ENCODE assay signal across 34 cellular contexts in the genomic region with DNA sequence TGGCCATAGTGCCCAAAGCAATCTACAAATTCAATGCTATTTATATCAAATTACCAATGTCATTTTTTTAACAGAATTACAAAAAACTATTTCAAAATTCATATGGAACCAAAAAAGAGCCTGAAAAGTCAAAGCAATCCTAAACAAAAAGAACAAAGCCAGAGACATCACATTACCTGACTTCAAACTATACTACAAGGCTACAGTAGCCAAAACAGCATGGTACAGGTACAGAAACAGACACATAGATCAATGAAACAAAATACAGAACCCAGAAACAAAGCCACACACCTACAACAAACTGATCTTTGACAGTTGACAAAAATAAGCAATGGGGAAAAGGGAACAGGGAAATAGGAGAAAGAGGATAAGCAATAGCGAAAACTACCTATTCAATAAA.
"Had no signal": no experiment of that assay in that cellular context is flagged by ENCODE, and none has a peak within 500 bp of the region (broad histone marks: within the 10 kb centered on the region; RNA-seq: fewer than 3 reads in every experiment).

No MANE protein-coding gene starts in this region.

- DNase-seq: Karpas-422, Kasumi-1, MG63, MM.1S, MV-4-11, NCI-H1048, NCI-H1092, NCI-H1092 treated with DMSO at 0.1 percent for 48 hours, NCI-H1105, NCI-H1105 treated with DMSO at 0.1 percent for 48 hours, NCI-H1417, NCI-H1417 treated with DMSO at 0.1 percent for 48 hours, NCI-H1436, NCI-H1436 treated with DMSO at 0.1 percent for 48 hours, NCI-H146, NCI-H1694, NCI-H1694 treated with DMSO at 0.1 percent for 48 hours, NCI-H187, NCI-H187 treated with DMSO at 0.1 percent for 48 hours, NCI-H1930, NCI-H2029, NCI-H2029 treated with DMSO at 0.1 percent for 48 hours, NCI-H2081, NCI-H2081 treated with DMSO at 0.1 percent for 48 hours, NCI-H2107, NCI-H2171, NCI-H2171 treated with DMSO at 0.1 percent for 48 hours, NCI-H2227 treated with DMSO at 0.1 percent for 48 hours, NCI-H226, NCI-H345, NCI-H446, NCI-H446 treated with DMSO at 0.1 percent for 48 hours, NCI-H510A, NCI-H510A treated with DMSO at 0.1 percent for 48 hours had no signal

- H3K36me3 ChIP-seq: MG63 had no signal

- H3K4me3 ChIP-seq: MG63 had no signal
